Comparison of ENCODE assay signal across 8 cellular contexts in genomic region chr1:75632350-75632949, GRCh38. TPM values are rescaled to one million over a fixed set of nuclear protein-coding genes. Genes with fewer than 3 reads are reported as not detected.
DNase-seq lines count a peak whose midpoint lies in the region; ATAC-seq, FAIRE-seq and TF ChIP-seq lines count a peak whose summit lies in the region.

No MANE protein-coding gene starts in this region.

- TF ChIP-seq CTCF in GM12865 (IDR thresholded peaks at IDR 0.05; ENCODE audit: insufficient read depth, low read depth, low read length, missing control alignments) (peak; percentile 55), coronary artery (IDR thresholded peaks at IDR 0.05) (peak; percentile 40)

- FAIRE-seq in A204.1 (lab: Jason Lieb, UNC): peak; percentile 89

- peak; percentile 27 for DNase-seq in GM12865 (ENCODE audit: low read depth)
- DNase-seq in NCI-H526 treated with DMSO at 0.1 percent for 48 hours (lab: John Stamatoyannopoulos, UW): peak; percentile 33
- no peak for DNase-seq in coronary artery (ENCODE audit: low spot score)
- DNase-seq in myocyte (ENCODE audit: low read depth): peak; percentile 33
- no peak for DNase-seq in 8988T

- peak; percentile 75 for ATAC-seq in HG02852 (IDR thresholded peaks at IDR 0.05; ENCODE audit: unreplicated experiment)
- no peak for ATAC-seq in GM21390 (IDR thresholded peaks at IDR 0.05; ENCODE audit: unreplicated experiment)

- no peak overlapping the region for H3K27ac ChIP-seq in coronary artery

- H3K4me3 ChIP-seq in GM12865 (ENCODE audit: low read depth, low read length) (no peak overlapping the region), coronary artery (no peak overlapping the region)

RNA-seq across cellular contexts. Expression of gene SLC44A5, which starts 21.5 kb away (rescaled TPM):
- 0.10 TPM in 1 of 2 replicates, not detected in the other for total RNA-seq in myocyte
- 0.03 TPM for polyA plus RNA-seq in myocyte (2012)

Comparison
In these comparisons a context has a peak if more than half of its experiments do, and no peak if none do; other contexts are left out.
1. DNase-seq: peak in GM12865 (single experiment), NCI-H526 treated with DMSO at 0.1 percent for 48 hours (single experiment) and myocyte (single experiment); none in coronary artery (single experiment) and 8988T (single experiment).